In the genomic region with DNA sequence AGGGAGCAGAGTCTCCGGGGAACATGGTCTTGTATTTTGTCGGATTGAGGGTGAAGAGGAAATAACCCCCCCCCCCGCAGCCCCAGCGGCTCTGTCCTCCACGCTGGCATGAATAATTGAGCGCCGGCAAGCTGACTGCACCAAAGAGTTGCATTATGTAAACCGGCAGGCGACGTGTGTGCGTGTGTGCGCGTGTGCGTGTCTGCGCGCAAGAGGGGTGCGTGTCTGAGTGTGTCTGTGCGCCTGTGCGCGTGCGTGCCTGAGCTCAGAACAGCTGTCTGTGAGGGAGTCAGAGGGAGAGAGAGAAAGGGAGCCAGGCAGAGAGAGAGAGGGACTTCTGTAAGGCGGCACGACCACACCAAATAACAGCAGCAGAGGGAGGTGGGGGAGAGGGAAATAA, we compare ENCODE assay signal across 7 cellular contexts.
DNase-seq lines count a peak whose midpoint lies in the region; ATAC-seq and TF ChIP-seq lines count a peak whose summit lies in the region.

No MANE protein-coding gene starts in this region.

- intact Hi-C loops in Right ventricle myocardium superior (cut with DNase I): no loop called here

- H3K36me3 ChIP-seq in parathyroid adenoma (ENCODE audit: control insufficient read depth, insufficient read depth, low read length): no peaks in the 10 kb centered on the region

- H3K27me3 ChIP-seq in parathyroid adenoma (ENCODE audit: control insufficient read depth, insufficient read depth, low read length): no peaks in the 10 kb centered on the region

- H3K9me3 ChIP-seq in parathyroid adenoma (ENCODE audit: control insufficient read depth, low read length): no peaks in the 10 kb centered on the region

- no peaks in the 10 kb centered on the region for H3K9me3 Mint-ChIP-seq in activated T-cell treated with anti-CD3 and anti-CD28 coated beads, Interleukin-2, amount 50 U/mL, for 72 hours

- H3K9ac ChIP-seq in parathyroid adenoma: no peak overlapping the region

- H3K79me2 ChIP-seq in parathyroid adenoma: no peaks in the 10 kb centered on the region

- DNase-seq in GM12864 (ENCODE audit: low read depth) (no peak), Right ventricle myocardium superior (peak; percentile 83), LoVo (ENCODE audit: low spot score) (no peak)
- peak in 1 of 2 donors; percentile 37 for DNase-seq in activated T-cell treated with anti-CD3 and anti-CD28 coated beads, Interleukin-2, amount 50 U/mL, for 72 hours
- DNase-seq in effector CD4-positive, alpha-beta T cell: no peak

- peak overlapping the region; percentile 69 for H2AFZ ChIP-seq in parathyroid adenoma

- peaks cover 4% of the 10 kb centered on the region for H3K27me3 Mint-ChIP-seq in activated T-cell treated with anti-CD3 and anti-CD28 coated beads, Interleukin-2, amount 50 U/mL, for 72 hours (ENCODE audit: low read depth)

- ATAC-seq in HG03457 (IDR thresholded peaks at IDR 0.05; ENCODE audit: unreplicated experiment): peak; percentile 48
- peak; percentile 73 to 85 for ATAC-seq in activated T-cell treated with anti-CD3 and anti-CD28 coated beads, Interleukin-2, amount 50 U/mL, for 72 hours (replicated peaks in 1 of 2)
- ATAC-seq in Right ventricle myocardium superior (ENCODE audit: poor library complexity): peak; percentile 79

- H3K4me3 ChIP-seq in GM12864 (ENCODE audit: low read depth, low read length): peak overlapping the region; percentile 31; the same call in 1 of the 2 replicates
- no peak overlapping the region for H3K4me3 ChIP-seq in parathyroid adenoma (ENCODE audit: low read depth, low read length)

- H3K27ac ChIP-seq in parathyroid adenoma: no peak overlapping the region

- peaks cover 6% of the 10 kb centered on the region for H3K4me1 ChIP-seq in parathyroid adenoma

- peaks cover 15% of the 10 kb centered on the region for H3K4me1 Mint-ChIP-seq in activated T-cell treated with anti-CD3 and anti-CD28 coated beads, Interleukin-2, amount 50 U/mL, for 72 hours (ENCODE audit: low read depth)

- no peak overlapping the region for H3K4me2 ChIP-seq in parathyroid adenoma (ENCODE audit: low read length)

- H3K27ac Mint-ChIP-seq in activated T-cell treated with anti-CD3 and anti-CD28 coated beads, Interleukin-2, amount 50 U/mL, for 72 hours: no peak overlapping the region

- H3K36me3 Mint-ChIP-seq in activated T-cell treated with anti-CD3 and anti-CD28 coated beads, Interleukin-2, amount 50 U/mL, for 72 hours (ENCODE audit: insufficient read depth in 2 of 2): peaks cover 1 to 4% of the 10 kb centered on the region in 2 donors

- H3K4me3 Mint-ChIP-seq in activated T-cell treated with anti-CD3 and anti-CD28 coated beads, Interleukin-2, amount 50 U/mL, for 72 hours: peak overlapping the region; percentile 51 to 79

- TF ChIP-seq CTCF in GM12864 (IDR thresholded peaks at IDR 0.05; ENCODE audit: low read depth, low read length, missing control alignments) (no peak), parathyroid adenoma (IDR thresholded peaks at IDR 0.05) (no peak)
